ENCODE assay signal across 8 cellular contexts in the genomic region with DNA sequence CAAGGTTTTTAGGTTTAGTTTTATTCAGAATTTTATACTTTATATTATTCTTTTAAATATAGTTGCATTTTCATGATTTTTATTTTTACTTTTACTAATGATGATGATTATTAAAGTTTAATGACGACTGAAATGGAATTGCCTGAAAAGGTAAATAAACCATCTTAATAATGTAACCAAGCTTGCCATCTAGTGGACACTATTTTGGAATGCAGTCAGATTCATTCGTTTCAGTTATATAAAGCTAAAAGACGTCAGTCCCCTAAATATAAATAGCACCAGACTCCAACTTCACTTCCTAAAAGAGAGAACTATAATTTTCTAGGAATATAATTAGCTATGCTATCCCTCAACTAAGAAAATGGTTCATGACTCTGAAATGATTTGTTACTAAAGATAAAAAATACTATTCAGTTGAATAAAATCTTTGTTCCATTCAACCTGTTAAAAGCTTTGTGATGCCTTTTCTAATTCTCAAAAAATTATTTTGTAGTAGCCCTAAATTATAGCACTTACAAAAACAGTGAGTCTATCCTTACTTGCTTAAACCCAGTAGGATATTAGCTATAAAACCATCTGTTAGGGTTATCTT. TPM values are rescaled to one million over a fixed set of nuclear protein-coding genes. Genes with fewer than 3 reads are reported as not detected.
DNase-seq lines count a peak whose midpoint lies in the region; ATAC-seq and TF ChIP-seq lines count a peak whose summit lies in the region.

No MANE protein-coding gene starts in this region.

- H3K4me3 ChIP-seq in right atrium auricular region (no peak overlapping the region), testis (no peak overlapping the region)

- no peaks in the 10 kb centered on the region for H3K4me1 Mint-ChIP-seq in activated CD8-positive, alpha-beta T cell treated with anti-CD3 and anti-CD28 coated beads for 36 hours (ENCODE audit: low read depth)
- H3K4me1 Mint-ChIP-seq in activated CD8-positive, alpha-beta T cell treated with anti-CD3 and anti-CD28 coated beads, Interleukin-2, amount 10 ng/mL, durations not matched to agents 7 days and 5 days (ENCODE audit: low read depth): no peaks in the 10 kb centered on the region

- TF ChIP-seq CTCF in activated CD8-positive, alpha-beta T cell treated with anti-CD3 and anti-CD28 coated beads for 36 hours (IDR thresholded peaks at IDR 0.05): peak; percentile 61
- peak; percentile 40 to 75 for TF ChIP-seq CTCF in right atrium auricular region (IDR thresholded peaks at IDR 0.05)
- peak; percentile 29 to 64 (median 39) for TF ChIP-seq CTCF in testis (IDR thresholded peaks at IDR 0.05)

- CTCF ChIA-PET in activated CD8-positive, alpha-beta T cell treated with anti-CD3 and anti-CD28 coated beads for 36 hours (lab: Charles Lee): interaction anchor here (0.6 to 1.5 kb wide), 17 partner anchors 10 to 301 kb away, joined by 3 to 9 read pairs (median 3); no protein-coding TSS in a partner anchor
- CTCF ChIA-PET in activated CD8-positive, alpha-beta T cell treated with anti-CD3 and anti-CD28 coated beads, Interleukin-2, amount 10 ng/mL, durations not matched to agents 7 days and 5 days (lab: Charles Lee): interaction anchor here (0.6 to 2.1 kb wide), 29 partner anchors 9 to 245 kb away, joined by 3 to 15 read pairs (median 3); a partner anchor contains a TSS

- no peak for TF ChIP-seq POLR2A in testis (IDR thresholded peaks at IDR 0.05)

- H3K36me3 ChIP-seq in right atrium auricular region: peaks cover 4% of the 10 kb centered on the region
- H3K36me3 ChIP-seq in testis (ENCODE audit: low read depth, missing control alignments): no peaks in the 10 kb centered on the region

- H3K27me3 Mint-ChIP-seq in activated CD8-positive, alpha-beta T cell treated with anti-CD3 and anti-CD28 coated beads for 36 hours: no peaks in the 10 kb centered on the region
- H3K27me3 Mint-ChIP-seq in activated CD8-positive, alpha-beta T cell treated with anti-CD3 and anti-CD28 coated beads, Interleukin-2, amount 10 ng/mL, durations not matched to agents 7 days and 5 days (ENCODE audit: low read depth): no peaks in the 10 kb centered on the region

- H3K27ac Mint-ChIP-seq in activated CD8-positive, alpha-beta T cell treated with anti-CD3 and anti-CD28 coated beads for 36 hours: no peak overlapping the region
- no peak overlapping the region for H3K27ac Mint-ChIP-seq in activated CD8-positive, alpha-beta T cell treated with anti-CD3 and anti-CD28 coated beads, Interleukin-2, amount 10 ng/mL, durations not matched to agents 7 days and 5 days

- no peak overlapping the region for H3K4me3 Mint-ChIP-seq in activated CD8-positive, alpha-beta T cell treated with anti-CD3 and anti-CD28 coated beads for 36 hours
- no peak overlapping the region for H3K4me3 Mint-ChIP-seq in activated CD8-positive, alpha-beta T cell treated with anti-CD3 and anti-CD28 coated beads, Interleukin-2, amount 10 ng/mL, durations not matched to agents 7 days and 5 days

- H3K36me3 Mint-ChIP-seq in activated CD8-positive, alpha-beta T cell treated with anti-CD3 and anti-CD28 coated beads for 36 hours (ENCODE audit: low read depth): no peaks in the 10 kb centered on the region
- no peaks in the 10 kb centered on the region for H3K36me3 Mint-ChIP-seq in activated CD8-positive, alpha-beta T cell treated with anti-CD3 and anti-CD28 coated beads, Interleukin-2, amount 10 ng/mL, durations not matched to agents 7 days and 5 days (ENCODE audit: low read depth)

- POLR2A ChIA-PET in activated CD8-positive, alpha-beta T cell treated with anti-CD3 and anti-CD28 coated beads for 36 hours (lab: Charles Lee): no interaction called here
- POLR2A ChIA-PET in activated CD8-positive, alpha-beta T cell treated with anti-CD3 and anti-CD28 coated beads, Interleukin-2, amount 10 ng/mL, durations not matched to agents 7 days and 5 days (lab: Charles Lee): interaction anchor here (0.6 kb wide), 1 partner anchor 230 kb away, joined by 3 read pairs; no protein-coding TSS in a partner anchor

- H3K4me1 ChIP-seq in right atrium auricular region (peaks cover 0 to 12% of the 10 kb centered on the region in 2 donors), testis (no peaks in the 10 kb centered on the region)

- intact Hi-C loops in activated CD8-positive, alpha-beta T cell treated with anti-CD3 and anti-CD28 coated beads for 36 hours (cut with micrococcal nuclease): no loop called here
- intact Hi-C loops in testis (cut with DNase I; ENCODE audit: low total_unique reads): no loop called here

- H3K27ac ChIP-seq in right atrium auricular region: peak overlapping the region; percentile 60 to 79
- H3K27ac ChIP-seq in testis: no peak overlapping the region

- no peaks in the 10 kb centered on the region for H3K9me3 Mint-ChIP-seq in activated CD8-positive, alpha-beta T cell treated with anti-CD3 and anti-CD28 coated beads for 36 hours
- H3K9me3 Mint-ChIP-seq in activated CD8-positive, alpha-beta T cell treated with anti-CD3 and anti-CD28 coated beads, Interleukin-2, amount 10 ng/mL, durations not matched to agents 7 days and 5 days (ENCODE audit: insufficient read depth): no peaks in the 10 kb centered on the region

- ATAC-seq in activated CD8-positive, alpha-beta T cell treated with anti-CD3 and anti-CD28 coated beads for 36 hours: no peak
- no peak for ATAC-seq in activated CD8-positive, alpha-beta T cell treated with anti-CD3 and anti-CD28 coated beads, Interleukin-2, amount 10 ng/mL, durations not matched to agents 7 days and 5 days
- ATAC-seq in stimulated activated naive CD8-positive, alpha-beta T cell treated with anti-CD3 and anti-CD28 coated beads, Interleukin-15, Interleukin-2, amounts not matched to agents 100 U/mL and 50 U/mL, for 24 hours: no peak

- 22 to 26% methylated on average over 3 of the region's 3 CpGs for WGBS in testis, 2 donors

- H3K27me3 ChIP-seq in right atrium auricular region (no peaks in the 10 kb centered on the region), testis (no peaks in the 10 kb centered on the region)

- no peaks in the 10 kb centered on the region for H3K9me3 ChIP-seq in right atrium auricular region
- H3K9me3 ChIP-seq in testis: no peaks in the 10 kb centered on the region

- no peak for DNase-seq in activated CD8-positive, alpha-beta T cell treated with anti-CD3 and anti-CD28 coated beads for 36 hours
- DNase-seq in activated CD8-positive, alpha-beta T cell treated with anti-CD3 and anti-CD28 coated beads, Interleukin-2, amount 10 ng/mL, durations not matched to agents 7 days and 5 days: no peak
- peak; percentile 25 for DNase-seq in NCI-H1105 (lab: John Stamatoyannopoulos, UW)
- DNase-seq in amniotic stem cell (lab: John Stamatoyannopoulos, UW): peak; percentile 19
- no peak for DNase-seq in right atrium auricular region (ENCODE audit: low spot score)
- no peak for DNase-seq in testis
- DNase-seq in occipital lobe (lab: John Stamatoyannopoulos, UW): no peak
- no peak for DNase-seq in stimulated activated naive CD8-positive, alpha-beta T cell treated with anti-CD3 and anti-CD28 coated beads, Interleukin-15, Interleukin-2, amounts not matched to agents 100 U/mL and 50 U/mL, for 24 hours

RNA-seq across cellular contexts. Expression of a gene that starts 19.9 kb away (rescaled TPM):
- total RNA-seq in activated CD8-positive, alpha-beta T cell treated with anti-CD3 and anti-CD28 coated beads for 36 hours: 1 to 10 TPM; 7.9 to 8.9 TPM
- 1 to 10 TPM; 9.2 to 9.3 TPM for total RNA-seq in activated CD8-positive, alpha-beta T cell treated with anti-CD3 and anti-CD28 coated beads, Interleukin-2, amount 10 ng/mL, durations not matched to agents 7 days and 5 days
- total RNA-seq in right atrium auricular region: 1 to 10 TPM; 6.1 to 7.3 TPM
- 10 to 100 TPM in 1 of 2 donors, 1 to 10 TPM in 1; 8.6 to 18.3 TPM for total RNA-seq in testis
- polyA plus RNA-seq in testis (ENCODE audit: insufficient read depth, low read depth, low replicate concordance): 33.3 TPM
- total RNA-seq in occipital lobe: 8.9 TPM

RNA-seq across cellular contexts. Expression of a gene that starts 20.2 kb away (rescaled TPM):
- total RNA-seq in activated CD8-positive, alpha-beta T cell treated with anti-CD3 and anti-CD28 coated beads for 36 hours: 10 to 100 TPM; 25.9 to 28.7 TPM
- 10 to 100 TPM; 20.4 to 20.7 TPM for total RNA-seq in activated CD8-positive, alpha-beta T cell treated with anti-CD3 and anti-CD28 coated beads, Interleukin-2, amount 10 ng/mL, durations not matched to agents 7 days and 5 days
- total RNA-seq in right atrium auricular region (10 to 100 TPM; 14.7 to 22.1 TPM), testis (10 to 100 TPM; 32.7 to 36.6 TPM), occipital lobe (52.7 TPM)
- 20.8 TPM for polyA plus RNA-seq in testis (ENCODE audit: insufficient read depth, low read depth, low replicate concordance)

RNA-seq across cellular contexts. Expression of a gene that starts 59.2 kb away (rescaled TPM):
- total RNA-seq in activated CD8-positive, alpha-beta T cell treated with anti-CD3 and anti-CD28 coated beads for 36 hours: 10 to 100 TPM; 24.1 to 26.0 TPM
- total RNA-seq in activated CD8-positive, alpha-beta T cell treated with anti-CD3 and anti-CD28 coated beads, Interleukin-2, amount 10 ng/mL, durations not matched to agents 7 days and 5 days: 10 to 100 TPM; 21.4 to 21.8 TPM
- total RNA-seq in right atrium auricular region (100 to 1,000 TPM in 1 of 2 donors, 10 to 100 TPM in 1; 98.9 to 120 TPM), testis (10 to 100 TPM; 86.4 to 92.7 TPM), occipital lobe (14.0 TPM)
- polyA plus RNA-seq in testis (ENCODE audit: insufficient read depth, low read depth, low replicate concordance): 52.3 TPM

Comparison
In these comparisons a context has a peak if more than half of its experiments do, and no peak if none do; other contexts are left out.
1. DNase-seq: peak in NCI-H1105 (single experiment) and amniotic stem cell (single experiment); none in activated CD8-positive, alpha-beta T cell treated with anti-CD3 and anti-CD28 coated beads for 36 hours (single experiment), activated CD8-positive, alpha-beta T cell treated with anti-CD3 and anti-CD28 coated beads, Interleukin-2, amount 10 ng/mL, durations not matched to agents 7 days and 5 days (single experiment), right atrium auricular region (single experiment), testis (single experiment), occipital lobe (single experiment) and stimulated activated naive CD8-positive, alpha-beta T cell treated with anti-CD3 and anti-CD28 coated beads, Interleukin-15, Interleukin-2, amounts not matched to agents 100 U/mL and 50 U/mL, for 24 hours (single experiment).
2. H3K27ac ChIP-seq: peak in right atrium auricular region (2 of 2); none in testis (0 of 2).
3. Peak in every context shown above with its lines, with median percentiles within 50 percentile points of each other: CTCF ChIP-seq.